ENCODE assay signal across 20 cellular contexts in genomic region chr11:77593883-77594282, GRCh38. TPM values are rescaled to one million over a fixed set of nuclear protein-coding genes. Genes with fewer than 3 reads are reported as not detected.
DNase-seq lines count a peak whose midpoint lies in the region; ATAC-seq and TF ChIP-seq lines count a peak whose summit lies in the region.
"Had no signal": no experiment of that assay in that cellular context is flagged by ENCODE, and none has a peak within 500 bp of the region (broad histone marks: within the 10 kb centered on the region; RNA-seq: fewer than 3 reads in every experiment).

No MANE protein-coding gene starts in this region.

- no peak overlapping the region for H3K27ac ChIP-seq in liver (ENCODE audit: low read depth in 1 of 2, low read length in 2 of 2)
- peak overlapping the region; percentile 22 for H3K27ac ChIP-seq in subcutaneous abdominal adipose tissue (ENCODE audit: low read depth, low read length)
- H3K27ac ChIP-seq in upper lobe of left lung, result no peak overlapping the region
- H3K27ac ChIP-seq: A549 had no signal

- no peak for TF ChIP-seq CTCF in Loucy (conservative IDR thresholded peaks at IDR 0.05; ENCODE audit: low read length)
- no peak for TF ChIP-seq CTCF in brain (conservative IDR thresholded peaks at IDR 0.05)
- no peak for TF ChIP-seq CTCF in liver (IDR thresholded peaks at IDR 0.05; ENCODE audit: low read depth, low read length, missing input control)
- TF ChIP-seq CTCF in upper lobe of left lung (IDR thresholded peaks at IDR 0.05), result no peak

- H3K36me3 Mint-ChIP-seq in brain, result peaks cover 23% of the 10 kb centered on the region

- no peaks in the 10 kb centered on the region for H3K9me2 ChIP-seq in Loucy (replicated peaks; ENCODE audit: low read depth, low read length)

- H3K27me3 ChIP-seq in Loucy (ENCODE audit: insufficient read depth, low read length, poor library complexity, severe bottlenecking) (no peaks in the 10 kb centered on the region), liver (ENCODE audit: control insufficient read depth in 4 of 4, insufficient read depth in 4 of 4, low read length in 3 of 4) (no peaks in the 10 kb centered on the region), subcutaneous abdominal adipose tissue (ENCODE audit: control insufficient read depth in 5 of 5, insufficient read depth in 4 of 5, low read length in 5 of 5) (no peaks in the 10 kb centered on the region), upper lobe of left lung (no peaks in the 10 kb centered on the region)

- H3K36me3 ChIP-seq in Loucy (ENCODE audit: insufficient read depth, low read length) (no peaks in the 10 kb centered on the region), liver (ENCODE audit: control insufficient read depth in 4 of 4, insufficient read depth in 3 of 4, low read depth in 1 of 4, low read length in 3 of 4) (no peaks in the 10 kb centered on the region), subcutaneous abdominal adipose tissue (ENCODE audit: control insufficient read depth in 5 of 5, insufficient read depth in 5 of 5, low read length in 5 of 5) (no peaks in the 10 kb centered on the region), upper lobe of left lung (no peaks in the 10 kb centered on the region)

- H3K4me1 ChIP-seq in Loucy (ENCODE audit: insufficient read depth, low read length, poor library complexity, severe bottlenecking), result peaks cover 14% of the 10 kb centered on the region
- peaks cover 4 to 30% (median 18%) of the 10 kb centered on the region in 4 donors for H3K4me1 ChIP-seq in liver (ENCODE audit: control insufficient read depth in 4 of 4, insufficient read depth in 4 of 4, low read length in 3 of 4)
- peaks cover 0 to 25% (median 15%) of the 10 kb centered on the region in 5 donors for H3K4me1 ChIP-seq in subcutaneous abdominal adipose tissue (ENCODE audit: control insufficient read depth in 5 of 5, insufficient read depth in 5 of 5, low read length in 5 of 5)
- H3K4me1 ChIP-seq in upper lobe of left lung, result peaks cover 5 to 16% (median 11%) of the 10 kb centered on the region in 4 donors

- H3K4me1 Mint-ChIP-seq in brain, result peaks cover 49% of the 10 kb centered on the region

- H3K9me3 ChIP-seq in Loucy (ENCODE audit: insufficient read depth, low read depth, low read length) (no peaks in the 10 kb centered on the region), liver (ENCODE audit: control insufficient read depth in 4 of 4, low read length in 3 of 4) (no peaks in the 10 kb centered on the region), subcutaneous abdominal adipose tissue (ENCODE audit: control insufficient read depth in 5 of 5, low read length in 5 of 5) (no peaks in the 10 kb centered on the region), upper lobe of left lung (no peaks in the 10 kb centered on the region)
- H3K9me3 ChIP-seq: A549, HAP-1 had no signal

- no peaks in the 10 kb centered on the region for H3F3A ChIP-seq in Loucy (ENCODE audit: low read depth)

- H3K4me3 Mint-ChIP-seq in brain, result peak overlapping the region in 3 of 5 experiments; percentile 26 to 59 (median 51)
- H3K4me3 Mint-ChIP-seq: CD4-positive, alpha-beta memory T cell; GM23338; HFFc6 had no signal

- H3K27ac Mint-ChIP-seq in brain, result peak overlapping the region in 1 of 5 experiments; percentile 12
- H3K27ac Mint-ChIP-seq: GM23338, HFFc6 had no signal

- TF ChIP-seq POLR2A in upper lobe of left lung (IDR thresholded peaks at IDR 0.05), result no peak

- peaks cover 7% of the 10 kb centered on the region for H3K27me3 Mint-ChIP-seq in brain
- H3K27me3 Mint-ChIP-seq: CD4-positive, alpha-beta memory T cell had no signal

- peak overlapping the region; percentile 7 for H3K4me2 ChIP-seq in Loucy (ENCODE audit: low read depth, low read length, poor library complexity, severe bottlenecking)
- H3K4me2 ChIP-seq: A549, GM23338 had no signal

- H3K9ac ChIP-seq in Loucy (ENCODE audit: low read depth, low read length, poor library complexity, severe bottlenecking), result no peak overlapping the region
- no peak overlapping the region for H3K9ac ChIP-seq in liver (ENCODE audit: low read depth in 1 of 2, low read length in 2 of 2)
- no peak overlapping the region for H3K9ac ChIP-seq in subcutaneous abdominal adipose tissue (ENCODE audit: low read length in 5 of 5)

- no peaks in the 10 kb centered on the region for H4K20me1 ChIP-seq in Loucy (ENCODE audit: insufficient read depth, low read length, poor library complexity, severe bottlenecking)

- no peak overlapping the region for H2AFZ ChIP-seq in Loucy (ENCODE audit: low read length)
- H2AFZ ChIP-seq: GM23338 had no signal

- no peak for TF ChIP-seq EP300 in upper lobe of left lung (IDR thresholded peaks at IDR 0.05)

- no peaks in the 10 kb centered on the region for H3K79me2 ChIP-seq in Loucy (ENCODE audit: insufficient read depth, low read length)

- no peak for TF ChIP-seq RAD21 in liver (IDR thresholded peaks at IDR 0.05)

- no peaks in the 10 kb centered on the region for H3K9me3 Mint-ChIP-seq in brain
- H3K9me3 Mint-ChIP-seq: CD4-positive, alpha-beta memory T cell; GM23338; HFFc6 had no signal

- no peak for ATAC-seq in upper lobe of left lung (ENCODE audit: low FRiP score in 2 of 2)
- ATAC-seq: A549, GM23338 had no signal

- DNase-seq in upper lobe of left lung (no peak), NCI-H2196 (lab: John Stamatoyannopoulos, UW; ENCODE audit: unreplicated experiment) (no peak), NCI-H345 (lab: John Stamatoyannopoulos, UW) (no peak)
- DNase-seq: 8988T; ACHN; C1 segment of cervical spinal cord; Calu3; CD4-positive, alpha-beta memory T cell; COR-L47; DMS53; DMS79 treated with DMSO at 0.1 percent for 48 hours; GF-D8; HFFc6 had no signal

- no peak overlapping the region for H3K4me3 ChIP-seq in Loucy (ENCODE audit: low read length, poor library complexity, severe bottlenecking)
- no peak overlapping the region for H3K4me3 ChIP-seq in liver (ENCODE audit: low read depth in 1 of 3, low read length in 3 of 3)
- no peak overlapping the region for H3K4me3 ChIP-seq in subcutaneous abdominal adipose tissue (ENCODE audit: low read depth in 1 of 5, low read length in 5 of 5)
- no peak overlapping the region for H3K4me3 ChIP-seq in upper lobe of left lung
- H3K4me3 ChIP-seq: A549, GM23338, HAP-1 had no signal

TF ChIP-seq in liver, 16 proteins besides CTCF, POLR2A, EP300 and RAD21 (continues in another document):
- TF ChIP-seq, protein P1, sequence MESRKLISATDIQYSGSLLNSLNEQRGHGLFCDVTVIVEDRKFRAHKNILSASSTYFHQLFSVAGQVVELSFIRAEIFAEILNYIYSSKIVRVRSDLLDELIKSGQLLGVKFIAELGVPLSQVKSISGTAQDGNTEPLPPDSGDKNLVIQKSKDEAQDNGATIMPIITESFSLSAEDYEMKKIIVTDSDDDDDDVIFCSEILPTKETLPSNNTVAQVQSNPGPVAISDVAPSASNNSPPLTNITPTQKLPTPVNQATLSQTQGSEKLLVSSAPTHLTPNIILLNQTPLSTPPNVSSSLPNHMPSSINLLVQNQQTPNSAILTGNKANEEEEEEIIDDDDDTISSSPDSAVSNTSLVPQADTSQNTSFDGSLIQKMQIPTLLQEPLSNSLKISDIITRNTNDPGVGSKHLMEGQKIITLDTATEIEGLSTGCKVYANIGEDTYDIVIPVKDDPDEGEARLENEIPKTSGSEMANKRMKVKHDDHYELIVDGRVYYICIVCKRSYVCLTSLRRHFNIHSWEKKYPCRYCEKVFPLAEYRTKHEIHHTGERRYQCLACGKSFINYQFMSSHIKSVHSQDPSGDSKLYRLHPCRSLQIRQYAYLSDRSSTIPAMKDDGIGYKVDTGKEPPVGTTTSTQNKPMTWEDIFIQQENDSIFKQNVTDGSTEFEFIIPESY (IDR thresholded peaks at IDR 0.05), result no peak
- TF ChIP-seq YY1 (IDR thresholded peaks at IDR 0.05), result peak; percentile 47
- no peak for TF ChIP-seq GABPA (IDR thresholded peaks at IDR 0.05 in 1 of 2, conservative IDR thresholded peaks at IDR 0.05 in 1 of 2)
- TF ChIP-seq, protein P2, sequence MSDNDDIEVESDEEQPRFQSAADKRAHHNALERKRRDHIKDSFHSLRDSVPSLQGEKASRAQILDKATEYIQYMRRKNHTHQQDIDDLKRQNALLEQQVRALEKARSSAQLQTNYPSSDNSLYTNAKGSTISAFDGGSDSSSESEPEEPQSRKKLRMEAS (IDR thresholded peaks at IDR 0.05), result no peak
- TF ChIP-seq NR2F2 (IDR thresholded peaks at IDR 0.05), result no peak
- TF ChIP-seq REST (IDR thresholded peaks at IDR 0.05), result no peak
- peak; percentile 51 to 65 for TF ChIP-seq HNF4A (conservative IDR thresholded peaks at IDR 0.05)
- TF ChIP-seq EGR1 (IDR thresholded peaks at IDR 0.05; ENCODE audit: low read depth in 2 of 2), result no peak
- no peak for TF ChIP-seq SP1 (IDR thresholded peaks at IDR 0.05)
- TF ChIP-seq FOXA1 (IDR thresholded peaks at IDR 0.05), result no peak
- TF ChIP-seq HNF4G (IDR thresholded peaks at IDR 0.05), result no peak

RNA-seq across cellular contexts. Expression of gene AQP11, which starts 4.1 kb away (rescaled TPM):
- 8.8 TPM for polyA plus RNA-seq in brain (ENCODE audit: insufficient read depth, low read depth, low replicate concordance)
- total RNA-seq in liver, result 10 to 100 TPM in 1 of 2 donors, 1 to 10 TPM in 1; 9.7 to 16.6 TPM
- 10 to 100 TPM in 1 of 2 donors, 1 to 10 TPM in 1; 4.7 to 15.2 TPM for polyA plus RNA-seq in liver
- total RNA-seq in upper lobe of left lung, result under 1 TPM in 4 of 6 donors, not detected in 2; 0.49 to 0.91 (median 0.60) TPM

RNA-seq across cellular contexts. Expression of gene CLNS1A, which starts 43.7 kb away (rescaled TPM):
- polyA plus RNA-seq in brain (ENCODE audit: insufficient read depth, low read depth, low replicate concordance), result 102 TPM
- total RNA-seq in liver, result 10 to 100 TPM; 53.5 to 92.8 TPM
- polyA plus RNA-seq in liver, result 10 to 100 TPM; 40.4 to 87.5 TPM
- 10 to 100 TPM; 32.5 to 72.3 (median 54.9) TPM for total RNA-seq in upper lobe of left lung

Comparison
In these comparisons a context has a peak if more than half of its experiments do, and no peak if none do; other contexts are left out.
1. RNA of gene AQP11, which starts 4.1 kb away (total RNA-seq): 9.7 to 16.6 TPM in liver; 0.49 to 0.91 TPM in upper lobe of left lung; every median in the first group is over 4 times any median in the second.